Comparison of ENCODE assay signal across 13 cellular contexts in the genomic region with DNA sequence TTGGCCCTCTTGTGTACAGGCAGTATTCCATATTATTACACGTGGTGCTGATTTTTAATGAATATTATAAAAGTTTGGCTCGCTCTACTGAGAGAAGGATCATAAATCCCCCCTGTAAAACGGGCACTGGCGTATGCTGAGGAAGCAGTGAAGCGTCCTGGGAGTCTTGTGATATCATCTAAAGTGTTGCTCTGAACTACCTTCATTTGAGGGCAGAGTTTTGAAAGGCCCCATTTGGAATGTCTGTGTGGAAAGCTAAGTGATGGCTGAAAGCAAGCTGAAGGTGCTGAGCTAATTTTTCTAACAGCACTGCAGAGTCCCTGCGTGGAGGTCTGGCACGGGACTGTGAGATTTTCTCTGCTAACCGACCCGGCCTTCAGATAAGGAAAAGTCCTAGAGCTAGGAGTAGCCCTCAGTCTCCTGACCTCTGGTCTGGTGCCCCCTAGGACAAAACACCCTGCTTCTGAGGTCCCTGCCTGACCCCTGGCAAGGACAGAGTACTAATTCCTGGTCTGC. TPM values are rescaled to one million over a fixed set of nuclear protein-coding genes. Genes with fewer than 3 reads are reported as not detected.
DNase-seq lines count a peak whose midpoint lies in the region; ATAC-seq, FAIRE-seq and TF ChIP-seq lines count a peak whose summit lies in the region.
"Had no signal": no experiment of that assay in that cellular context is flagged by ENCODE, and none has a peak within 500 bp of the region (broad histone marks: within the 10 kb centered on the region; RNA-seq: fewer than 3 reads in every experiment).

No MANE protein-coding gene starts in this region.

- no peak overlapping the region for H4K5ac ChIP-seq in H1 (ENCODE audit: insufficient read length, low read depth, low read length)

- CTCF ChIA-PET in Caco-2 (lab: Charles Lee) (no interaction called here), OCI-LY7 (lab: Charles Lee; ENCODE audit: unreplicated experiment) (interaction anchor here (0.6 to 1.5 kb wide), 4 partner anchors 16 to 95 kb away, joined by 3 to 10 read pairs (median 3); no protein-coding TSS in a partner anchor), H1 (lab: Charles Lee; ENCODE audit: partially characterized antibody) (interaction anchor here (0.7 to 16.3 kb wide), 12 partner anchors 8 to 347 kb away, joined by 3 to 234 read pairs (median 4); no protein-coding TSS in a partner anchor)

- peak overlapping the region; percentile 82 for H3K27ac ChIP-seq in OCI-LY7 (ENCODE audit: low read depth, low read length, poor library complexity, severe bottlenecking)
- no peak overlapping the region for H3K27ac ChIP-seq in H1 (ENCODE audit: low read depth, low read length)
- no peak overlapping the region for H3K27ac ChIP-seq in trophoblast cell (ENCODE audit: low read depth, low read length)
- H3K27ac ChIP-seq: SK-N-MC, upper lobe of right lung had no signal

- H3K9me2 ChIP-seq in OCI-LY7 (ENCODE audit: insufficient read depth, low read length) = no peaks in the 10 kb centered on the region

- DNase-seq in Caco-2 (no peak), OCI-LY7 (ENCODE audit: low spot score) (peak; percentile 58), H1 (ENCODE audit: low read depth in 1 of 2, low spot score in 2 of 2) (no peak), trophoblast cell (no peak), GM12892 (ENCODE audit: insufficient read length) (no peak), Ammon's horn (ENCODE audit: low spot score) (no peak), NCI-H226 (no peak)
- DNase-seq: MM.1S, NCI-H526 treated with DMSO at 0.1 percent for 48 hours, upper lobe of right lung had no signal

- H3K36me3 ChIP-seq in Caco-2 (ENCODE audit: control insufficient read depth, insufficient read depth, low read length) (no peaks in the 10 kb centered on the region), OCI-LY7 (ENCODE audit: insufficient read depth, low read length) (peaks cover 29% of the 10 kb centered on the region), H1 (ENCODE audit: control insufficient read depth in 2 of 4, insufficient read depth in 4 of 4, low read length in 3 of 4) (no peaks in the 10 kb centered on the region), trophoblast cell (ENCODE audit: control insufficient read depth in 1 of 2, insufficient read depth in 2 of 2, low read length in 2 of 2) (no peaks in the 10 kb centered on the region)
- H3K36me3 ChIP-seq: upper lobe of right lung had no signal

- no peak for TF ChIP-seq CTCF in Caco-2 (IDR thresholded peaks at IDR 0.05; ENCODE audit: insufficient read depth in 1 of 2, low read depth in 1 of 2, low read length in 1 of 2, severe bottlenecking in 1 of 2, unreplicated experiment in 1 of 2)
- peak; percentile 40; the same call in 1 of the 2 replicates for TF ChIP-seq CTCF in OCI-LY7 (conservative IDR thresholded peaks at IDR 0.05; ENCODE audit: low read length)
- TF ChIP-seq CTCF in H1 (IDR thresholded peaks at IDR 0.05; ENCODE audit: control extremely low read depth in 1 of 3, insufficient read depth in 1 of 3, low read depth in 1 of 3, low read length in 3 of 3) = no peak

- TF ChIP-seq RAD21 in H1 (IDR thresholded peaks at IDR 0.05 in 1 of 2, conservative IDR thresholded peaks at IDR 0.05 in 1 of 2; ENCODE audit: low read depth in 2 of 2, low read length in 2 of 2) = no peak

- H3K23ac ChIP-seq in H1 (ENCODE audit: insufficient read length) (no peak overlapping the region), trophoblast cell (ENCODE audit: low read length) (no peak overlapping the region)

- H4K8ac ChIP-seq in H1 (ENCODE audit: extremely low read depth, insufficient read depth, low read length) (no peak overlapping the region), trophoblast cell (ENCODE audit: low read depth, low read length) (no peak overlapping the region)

- H3K4me3 ChIP-seq in Caco-2 (ENCODE audit: low read depth, low read length) = no peak overlapping the region
- H3K4me3 ChIP-seq in OCI-LY7 (ENCODE audit: low read depth, low read length, poor library complexity, severe bottlenecking) = peak overlapping the region; percentile 92
- H3K4me3 ChIP-seq in H1 (ENCODE audit: extremely low read depth in 1 of 4, insufficient read depth in 2 of 4, low read depth in 3 of 4, low read length in 4 of 4) = peak overlapping the region in 1 of 4 experiments; percentile 73; a peak in 2 of 8 replicates
- H3K4me3 ChIP-seq in trophoblast cell (ENCODE audit: low read depth, low read length) = no peak overlapping the region

- no TSS peak for BruUV-seq in Caco-2 (replicated peaks; lab: Mats Ljungman, UMichigan)
- no TSS peak for BruUV-seq in OCI-LY7 (replicated peaks; lab: Mats Ljungman, UMichigan)

- H2BK5ac ChIP-seq in H1 (ENCODE audit: low read depth, low read length) = peak overlapping the region; percentile 72; the same call in 1 of the 2 replicates
- H2BK5ac ChIP-seq in trophoblast cell (ENCODE audit: low read depth, low read length, poor library complexity) = no peak overlapping the region

- POLR2A ChIA-PET in Caco-2 (lab: Charles Lee) = no interaction called here
- POLR2A ChIA-PET in OCI-LY7 (lab: Charles Lee) = interaction anchor here (0.6 to 7.0 kb wide), 27 partner anchors 8 to 469 kb away, joined by 3 to 71 read pairs (median 4); partner anchors contain the start of gene CASP8AP2
- POLR2A ChIA-PET in H1 (lab: Charles Lee; ENCODE audit: partially characterized antibody) = interaction anchor here (0.7 to 2.1 kb wide), 9 partner anchors 10 to 138 kb away, joined by 3 to 8 read pairs (median 3); no protein-coding TSS in a partner anchor

- H3K4ac ChIP-seq in H1 (replicated peaks; ENCODE audit: insufficient read length, low read depth, low read length) (no peak overlapping the region), trophoblast cell (ENCODE audit: low read depth, low read length) (no peak overlapping the region)

- H2BK120ac ChIP-seq in H1 (replicated peaks; ENCODE audit: low read depth, low read length) (no peak overlapping the region), trophoblast cell (ENCODE audit: insufficient read depth, low read length, poor library complexity) (no peak overlapping the region)

- peak overlapping the region; percentile 55; the same call in 1 of the 2 replicates for H2AFZ ChIP-seq in OCI-LY7 (ENCODE audit: low read length)
- no peak overlapping the region for H2AFZ ChIP-seq in H1 (ENCODE audit: low read length)
- no peak overlapping the region for H2AFZ ChIP-seq in trophoblast cell (ENCODE audit: insufficient read depth, low read length, poor library complexity)

- H3K18ac ChIP-seq in H1 (ENCODE audit: extremely low read depth, low read length) (peak overlapping the region; percentile 85; the same call in 1 of the 2 replicates), trophoblast cell (ENCODE audit: low read length) (no peak overlapping the region)

- H4K20me1 ChIP-seq in OCI-LY7 (ENCODE audit: insufficient read depth, low read length) (no peaks in the 10 kb centered on the region), H1 (replicated peaks in 1 of 2; ENCODE audit: control insufficient read depth in 1 of 2, insufficient read depth in 2 of 2, low read length in 2 of 2) (peaks cover 5 to 7% of the 10 kb centered on the region in 2 experiments)

- H3K27me3 ChIP-seq in Caco-2 (replicated peaks; ENCODE audit: control insufficient read depth, insufficient read depth, low read length) = peaks cover 7% of the 10 kb centered on the region
- peaks cover 4 to 26% (median 22%) of the 10 kb centered on the region in 4 experiments; a peak in 6 of 7 replicates for H3K27me3 ChIP-seq in H1 (replicated peaks in 1 of 4; ENCODE audit: control insufficient read depth in 3 of 4, extremely low read depth in 1 of 4, insufficient read depth in 3 of 4, low read length in 3 of 4)
- H3K27me3 ChIP-seq in trophoblast cell (ENCODE audit: insufficient read depth, low read length) = peaks cover 7% of the 10 kb centered on the region

- H3K4me1 ChIP-seq in Caco-2 = peaks cover 7% of the 10 kb centered on the region; the same call in 1 of the 2 replicates
- peaks cover 64% of the 10 kb centered on the region for H3K4me1 ChIP-seq in OCI-LY7 (ENCODE audit: insufficient read depth, low read length, poor library complexity, severe bottlenecking)
- H3K4me1 ChIP-seq in H1 (replicated peaks in 1 of 4; ENCODE audit: control insufficient read depth in 3 of 4, insufficient read depth in 4 of 4, low read length in 3 of 4) = peaks cover 8 to 17% (median 12%) of the 10 kb centered on the region in 4 experiments
- H3K4me1 ChIP-seq in trophoblast cell (ENCODE audit: control insufficient read depth in 1 of 2, insufficient read depth in 2 of 2, low read length in 2 of 2) = peaks cover 6 to 8% of the 10 kb centered on the region in 2 experiments

- peak overlapping the region in 1 of 4 experiments; percentile 50; a peak in 1 of 7 replicates for H3K9ac ChIP-seq in H1 (replicated peaks in 1 of 4; ENCODE audit: extremely low read depth in 1 of 4, low read depth in 3 of 4, low read length in 3 of 4)
- H3K9ac ChIP-seq in trophoblast cell (ENCODE audit: low read length) = no peak overlapping the region

- H3K14ac ChIP-seq in H1 (ENCODE audit: insufficient read length) (no peak overlapping the region), trophoblast cell (ENCODE audit: low read length) (no peak overlapping the region)

- H3K4me2 ChIP-seq in OCI-LY7 (ENCODE audit: low read length) (peak overlapping the region; percentile 96), H1 (ENCODE audit: insufficient read depth in 1 of 2, low read depth in 2 of 2, low read length in 2 of 2) (peak overlapping the region in 1 of 2 experiments; percentile 99; a peak in 3 of 4 replicates), trophoblast cell (ENCODE audit: low read length) (peak overlapping the region; percentile 95)

- H4K12ac ChIP-seq in trophoblast cell (ENCODE audit: low read depth, low read length) = no peak overlapping the region

- FAIRE-seq in H1 (lab: Jason Lieb, UNC) = no peak
- FAIRE-seq in GM12892 (lab: Jason Lieb, UNC) = no peak
- FAIRE-seq: D721Med had no signal

- 83% methylated on average over 9 of the region's 9 CpGs; no CpG with 5 or more reads in 1 of the 2 experiments for WGBS in H1 (ENCODE audit: extremely low coverage in 1 of 2, insufficient coverage in 1 of 2, insufficient read length in 1 of 2, insufficient replicate concordance in 2 of 2, low coverage in 1 of 2, low lambda C conversion rate in 2 of 2, missing lambda C conversion rate in 1 of 2), 2 experiments
- WGBS in trophoblast cell (ENCODE audit: extremely low coverage, insufficient coverage, insufficient read length) = no CpG with 5 or more reads among the region's 9 CpGs

- peak overlapping the region; percentile 45 for H2BK12ac ChIP-seq in H1 (ENCODE audit: low read depth, low read length)
- H2BK12ac ChIP-seq in trophoblast cell (ENCODE audit: low read length) = no peak overlapping the region

- H3K9me3 ChIP-seq in Caco-2 = no peaks in the 10 kb centered on the region
- H3K9me3 ChIP-seq in OCI-LY7 (ENCODE audit: low read length) = no peaks in the 10 kb centered on the region
- H3K9me3 ChIP-seq in H1 (ENCODE audit: insufficient read depth in 2 of 2, low read depth in 1 of 2, low read length in 1 of 2) = no peaks in the 10 kb centered on the region
- no peaks in the 10 kb centered on the region for H3K9me3 ChIP-seq in trophoblast cell (ENCODE audit: insufficient read depth, low read depth, low read length)
- H3K9me3 ChIP-seq: upper lobe of right lung had no signal

- peaks cover 1% of the 10 kb centered on the region for H3K36me3 Mint-ChIP-seq in Caco-2 (ENCODE audit: insufficient read depth, unreplicated experiment)

- no peak for TF ChIP-seq EP300 in H1 (IDR thresholded peaks at IDR 0.05; ENCODE audit: borderline replicate concordance in 1 of 2, low read depth in 2 of 2, low read length in 2 of 2)

- peak overlapping the region; percentile 50; the same call in 1 of the 2 replicates for H2BK15ac ChIP-seq in H1 (ENCODE audit: low read length)

- H3K79me1 ChIP-seq in H1 (ENCODE audit: low read depth, low read length) (no peaks in the 10 kb centered on the region), trophoblast cell (ENCODE audit: low read length) (peaks cover 15% of the 10 kb centered on the region)

- H3K9me3 Mint-ChIP-seq in Caco-2 (ENCODE audit: unreplicated experiment) = no peaks in the 10 kb centered on the region

- intact Hi-C loops in Caco-2 (cut with micrococcal nuclease; ENCODE audit: unreplicated experiment) = no loop called here
- intact Hi-C loops in OCI-LY7 (cut with micrococcal nuclease; ENCODE audit: unreplicated experiment) = loop anchor here (1.0 to 10.0 kb wide), 7 partner anchors 17 to 946 kb away; partner anchors contain the start of genes CASP8AP2, LYRM2, MAP3K7 and UBE2J1

- H4K91ac ChIP-seq in H1 (replicated peaks; ENCODE audit: insufficient read length, low read length) (no peak overlapping the region), trophoblast cell (ENCODE audit: low read depth, low read length) (no peak overlapping the region)

- H3K23me2 ChIP-seq in H1 (ENCODE audit: low read depth, low read length) = peaks cover 19% of the 10 kb centered on the region

- no peak overlapping the region for H3K56ac ChIP-seq in H1 (replicated peaks; ENCODE audit: insufficient read length, low read depth, low read length)

- peaks cover 2% of the 10 kb centered on the region for H3K4me1 Mint-ChIP-seq in Caco-2 (ENCODE audit: low read depth, unreplicated experiment)

- no peak for ATAC-seq in HG03565 (IDR thresholded peaks at IDR 0.05; ENCODE audit: unreplicated experiment)

- TF ChIP-seq POLR2A in H1 (IDR thresholded peaks at IDR 0.05; ENCODE audit: control extremely low read depth in 1 of 2, low read depth in 2 of 2, low read length in 2 of 2) = no peak
- TF ChIP-seq POLR2A in GM12892 (IDR thresholded peaks at IDR 0.05; ENCODE audit: low read depth, low read length) = no peak

- peak overlapping the region; percentile 47; the same call in 1 of the 2 replicates for H2AK5ac ChIP-seq in H1 (ENCODE audit: low read depth, low read length)
- no peak overlapping the region for H2AK5ac ChIP-seq in trophoblast cell (ENCODE audit: low read length)

- peaks cover 21% of the 10 kb centered on the region for H3K27me3 Mint-ChIP-seq in Caco-2 (ENCODE audit: insufficient read depth, unreplicated experiment)

- H3K79me2 ChIP-seq in OCI-LY7 (ENCODE audit: insufficient read depth, low read depth, low read length) = peaks cover 31% of the 10 kb centered on the region
- H3K79me2 ChIP-seq in H1 (ENCODE audit: control insufficient read depth in 1 of 2, insufficient read depth in 2 of 2, low read length in 2 of 2) = no peaks in the 10 kb centered on the region
- peaks cover 4% of the 10 kb centered on the region for H3K79me2 ChIP-seq in trophoblast cell (ENCODE audit: control insufficient read depth, insufficient read depth, low read length, poor library complexity)

- H2BK20ac ChIP-seq in H1 (ENCODE audit: low read length) = peak overlapping the region; percentile 92

- H3K27ac Mint-ChIP-seq in Caco-2 (ENCODE audit: unreplicated experiment) = no peak overlapping the region

- H3K4me3 Mint-ChIP-seq in Caco-2 (ENCODE audit: unreplicated experiment) = peak overlapping the region; percentile 72

RNA-seq across cellular contexts. Expression of gene BACH2, which starts 1.3 kb away (rescaled TPM):
- total RNA-seq in Caco-2 (2022) = 0.32 and 0.43 TPM in 2 replicates
- total RNA-seq in OCI-LY7 (2014; rRNA removed; shearing (Covaris generic)) = 92.0 and 95.7 TPM in 2 replicates
- 163 and 265 TPM in 2 replicates for total RNA-seq in OCI-LY7 (2022)
- total RNA-seq in H1 (2021; fragmentation: NEBNext Ultra II Directional; extraction: Animal tissue kit (Norgen Biotek cat#: 25700)) = 5.9 and 8.0 TPM in 2 replicates
- polyA plus RNA-seq in H1 (2011; rRNA removed) = 1.8 and 1.9 TPM in 2 replicates
- 1.6 TPM for polyA plus RNA-seq in H1 (2011; cell fraction: cytosol; rRNA removed)
- polyA plus RNA-seq in H1 (2011; cell fraction: nucleus; rRNA removed) = 3.7 TPM
- 1.8 to 3.4 TPM (median 2.7 TPM) in 4 replicates for polyA plus RNA-seq in H1 (2012, experiment 1 of 2)
- 0.37 TPM for polyA plus RNA-seq in H1 (2012, experiment 2 of 2)
- polyA plus RNA-seq in H1 (2013, experiment 1 of 2) = 1.2 TPM
- 0.88 TPM for polyA plus RNA-seq in H1 (2013, experiment 2 of 2)
- polyA minus RNA-seq in H1 (2011; rRNA and poly(A)+ RNA removed) = 6.7 and 10.3 TPM in 2 replicates
- polyA minus RNA-seq in H1 (2011; cell fraction: cytosol; rRNA and poly(A)+ RNA removed) = 2.6 TPM
- 23.8 TPM for polyA minus RNA-seq in H1 (2011; cell fraction: nucleus; rRNA and poly(A)+ RNA removed)
- polyA plus RNA-seq in trophoblast cell (2013) = 4.4 and 5.2 TPM in 2 replicates
- 0.02 TPM for polyA plus RNA-seq in GM12892 (2012; ENCODE audit: missing spikeins)

Comparison
In these comparisons a context has a peak if more than half of its experiments do, and no peak if none do; other contexts are left out.
1. RNA of gene BACH2, which starts 1.3 kb away (total RNA-seq): 92.0 to 265 TPM in OCI-LY7; 5.9 to 8.0 TPM in H1 and 0.32 to 0.43 TPM in Caco-2; every median in the first group is over 10 times any median in the second.